Comparison of ENCODE assay signal across 12 cellular contexts in genomic region chr15:68265674-68266073, GRCh38. TPM values are rescaled to one million over a fixed set of nuclear protein-coding genes. Genes with fewer than 3 reads are reported as not detected.
DNase-seq lines count a peak whose midpoint lies in the region; ATAC-seq, FAIRE-seq and TF ChIP-seq lines count a peak whose summit lies in the region.
"Had no signal": no experiment of that assay in that cellular context is flagged by ENCODE, and none has a peak within 500 bp of the region (broad histone marks: within the 10 kb centered on the region; RNA-seq: fewer than 3 reads in every experiment).

No MANE protein-coding gene starts in this region.

- peak; percentile 74 for ATAC-seq in esophagus mucosa
- ATAC-seq in HG03520 (IDR thresholded peaks at IDR 0.05; ENCODE audit: unreplicated experiment) = no peak
- no peak for ATAC-seq in right lobe of liver

- H3K4me3 ChIP-seq in HUES48 (ENCODE audit: low read depth, low read length) (peak overlapping the region; percentile 6; the same call in 1 of the 2 replicates), keratinocyte (ENCODE audit: control insufficient read depth in 2 of 3, extremely low read depth in 1 of 3, insufficient read depth in 2 of 3, low read depth in 1 of 3, low read length in 3 of 3) (no peak overlapping the region), right lobe of liver (no peak overlapping the region)
- H3K4me3 ChIP-seq: HAP-1 had no signal

- peaks cover 45% of the 10 kb centered on the region for H3K4me1 ChIP-seq in HUES48 (ENCODE audit: control insufficient read depth, insufficient read depth, low read length)
- H3K4me1 ChIP-seq in keratinocyte (ENCODE audit: control insufficient read depth, extremely low read depth, insufficient read depth, low read length) = peaks cover 31% of the 10 kb centered on the region
- H3K4me1 ChIP-seq in right lobe of liver = no peaks in the 10 kb centered on the region

- no peak for TF ChIP-seq POLR2A in right lobe of liver (IDR thresholded peaks at IDR 0.05)

- WGBS in right lobe of liver (ENCODE audit: insufficient coverage, low coverage, low lambda C conversion rate, missing lambda C conversion rate) = 90% methylated on average over 3 of the region's 3 CpGs

- no peaks in the 10 kb centered on the region for H4K20me1 ChIP-seq in keratinocyte (ENCODE audit: control insufficient read depth, extremely low read depth, insufficient read depth, low read length)

- intact Hi-C loops in right lobe of liver (cut with DNase I) = no loop called here

- H3K27ac ChIP-seq in HUES48 (ENCODE audit: low read depth, low read length) (no peak overlapping the region), keratinocyte (ENCODE audit: control insufficient read depth, insufficient read depth, low read length) (peak overlapping the region; percentile 11), right lobe of liver (no peak overlapping the region)

- no peaks in the 10 kb centered on the region for H3K27me3 ChIP-seq in HUES48 (ENCODE audit: control insufficient read depth, insufficient read depth, low read length)
- no peaks in the 10 kb centered on the region for H3K27me3 ChIP-seq in keratinocyte (ENCODE audit: control insufficient read depth, extremely low read depth, insufficient read depth, low read length)
- no peaks in the 10 kb centered on the region for H3K27me3 ChIP-seq in right lobe of liver

- H3K9me3 ChIP-seq in HUES48 (ENCODE audit: control insufficient read depth, insufficient read depth, low read length) (no peaks in the 10 kb centered on the region), keratinocyte (ENCODE audit: control insufficient read depth, low read depth, low read length) (no peaks in the 10 kb centered on the region), right lobe of liver (no peaks in the 10 kb centered on the region)
- H3K9me3 ChIP-seq: HAP-1 had no signal

- no peak for FAIRE-seq in keratinocyte (lab: Jason Lieb, UNC)
- FAIRE-seq: GM12892, HTR-8/SVneo had no signal

- TF ChIP-seq CTCF in keratinocyte (optimal IDR thresholded peaks at IDR 0.05 in 1 of 3, IDR thresholded peaks at IDR 0.05 in 1 of 3, conservative IDR thresholded peaks at IDR 0.05 in 1 of 3; ENCODE audit: extremely low read depth in 1 of 3, insufficient read depth in 2 of 3, low read length in 3 of 3) (no peak), right lobe of liver (IDR thresholded peaks at IDR 0.05) (no peak), GM10266 (IDR thresholded peaks at IDR 0.05; ENCODE audit: control insufficient read depth, insufficient read depth, low read depth, missing control alignments) (no peak)

- peak overlapping the region; percentile 44 for H3K4me2 ChIP-seq in keratinocyte (ENCODE audit: control insufficient read depth, extremely low read depth, insufficient read depth, low read depth, low read length)

- dilution Hi-C loops in keratinocyte (cut with MboI; ENCODE audit: extremely low pct_ligation_motif_present, low sequenced_read_pairs) = no loop called here

- DNase-seq in keratinocyte (ENCODE audit: low read depth, low spot score) = no peak
- no peak for DNase-seq in right lobe of liver
- no peak for DNase-seq in GM10266 (ENCODE audit: extremely low spot score)
- DNase-seq: CD8-positive, alpha-beta memory T cell; DMS53; GOT3 had no signal

- peak overlapping the region; percentile 83 for H2AFZ ChIP-seq in keratinocyte (ENCODE audit: control insufficient read depth, low read length)

- no peaks in the 10 kb centered on the region for H3K9me1 ChIP-seq in keratinocyte (ENCODE audit: control insufficient read depth, extremely low read depth, insufficient read depth, low read length)

- H3K36me3 ChIP-seq in HUES48 (ENCODE audit: control insufficient read depth, insufficient read depth, low read length) (no peaks in the 10 kb centered on the region), keratinocyte (ENCODE audit: control insufficient read depth in 2 of 2, extremely low read depth in 1 of 2, insufficient read depth in 2 of 2, low read length in 2 of 2) (no peaks in the 10 kb centered on the region), right lobe of liver (no peaks in the 10 kb centered on the region)
- H3K36me3 ChIP-seq: HAP-1 had no signal

- H3K9ac ChIP-seq in HUES48 (ENCODE audit: low read depth, low read length) = no peak overlapping the region
- peak overlapping the region; percentile 31 for H3K9ac ChIP-seq in keratinocyte (ENCODE audit: control insufficient read depth, extremely low read depth, insufficient read depth, low read length)

- no peaks in the 10 kb centered on the region for H3K79me2 ChIP-seq in keratinocyte (ENCODE audit: control insufficient read depth, insufficient read depth, low read length)

RNA-seq across cellular contexts. Expression of gene FEM1B, which starts 11.9 kb away (rescaled TPM):
- 46.8 TPM for total RNA-seq in esophagus mucosa
- polyA plus RNA-seq in keratinocyte = 52.5 to 153 TPM (median 92.6 TPM) in 3 replicates
- 36.9 TPM for polyA plus RNA-seq in keratinocyte (2011; ENCODE audit: low read depth)
- 32.6 and 67.4 TPM in 2 replicates for polyA plus RNA-seq in keratinocyte (2011; cell fraction: cytosol; rRNA removed)
- polyA plus RNA-seq in keratinocyte (2011; cell fraction: nucleus; rRNA removed) = 73.6 and 78.6 TPM in 2 replicates
- polyA plus RNA-seq in keratinocyte (2012; ENCODE audit: low replicate concordance) = 29.3 and 55.3 TPM in 2 replicates
- polyA minus RNA-seq in keratinocyte = 141 to 498 TPM (median 410 TPM) in 3 replicates
- polyA minus RNA-seq in keratinocyte (2011; cell fraction: cytosol; rRNA and poly(A)+ RNA removed) = 115 TPM
- 108 and 265 TPM in 2 replicates for polyA minus RNA-seq in keratinocyte (2011; cell fraction: nucleus; rRNA and poly(A)+ RNA removed)
- total RNA-seq in right lobe of liver = 10 to 100 TPM; 17.7 to 28.3 (median 23.1) TPM

RNA-seq across cellular contexts. Expression of gene CLN6, which starts 36.1 kb away (rescaled TPM):
- total RNA-seq in esophagus mucosa = 18.5 TPM
- polyA plus RNA-seq in keratinocyte = 26.7 to 36.3 TPM (median 33.0 TPM) in 3 replicates
- 2.1 TPM for polyA plus RNA-seq in keratinocyte (2011; ENCODE audit: low read depth)
- polyA plus RNA-seq in keratinocyte (2011; cell fraction: cytosol; rRNA removed) = 24.3 and 28.5 TPM in 2 replicates
- 32.5 and 39.6 TPM in 2 replicates for polyA plus RNA-seq in keratinocyte (2011; cell fraction: nucleus; rRNA removed)
- 9.9 and 25.7 TPM in 2 replicates for polyA plus RNA-seq in keratinocyte (2012; ENCODE audit: low replicate concordance)
- 71.0 to 78.4 TPM (median 78.2 TPM) in 3 replicates for polyA minus RNA-seq in keratinocyte
- polyA minus RNA-seq in keratinocyte (2011; cell fraction: cytosol; rRNA and poly(A)+ RNA removed) = 29.2 TPM
- polyA minus RNA-seq in keratinocyte (2011; cell fraction: nucleus; rRNA and poly(A)+ RNA removed) = 20.3 and 20.9 TPM in 2 replicates
- 10 to 100 TPM; 10.7 to 24.3 (median 15.2) TPM for total RNA-seq in right lobe of liver
